In the genomic region with DNA sequence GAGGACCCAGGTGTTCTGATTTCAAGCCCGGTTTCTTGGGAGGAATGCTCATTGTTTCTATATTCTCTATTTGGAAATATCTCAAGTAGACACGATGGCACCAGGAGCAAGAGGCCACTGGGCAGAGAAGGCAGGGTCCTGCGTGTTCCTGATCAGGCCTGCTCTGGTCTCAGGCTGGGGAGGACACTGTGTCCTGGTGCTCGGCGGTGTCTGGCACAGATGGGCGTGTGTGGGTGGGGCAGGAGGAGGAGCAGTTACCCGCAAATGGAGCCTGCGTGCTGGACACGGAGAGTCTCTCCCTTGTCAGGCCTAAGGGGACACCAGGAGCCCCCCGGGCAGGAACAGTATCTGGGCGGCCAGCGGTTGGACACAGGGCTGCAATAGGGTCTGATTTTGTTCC, we compare ENCODE assay signal across 23 cellular contexts. TPM values are rescaled to one million over a fixed set of nuclear protein-coding genes. Genes with fewer than 3 reads are reported as not detected.
DNase-seq lines count a peak whose midpoint lies in the region; ATAC-seq, FAIRE-seq and TF ChIP-seq lines count a peak whose summit lies in the region.
"Had no signal": no experiment of that assay in that cellular context is flagged by ENCODE, and none has a peak within 500 bp of the region (broad histone marks: within the 10 kb centered on the region; RNA-seq: fewer than 3 reads in every experiment).

No MANE protein-coding gene starts in this region.

- no peak overlapping the region for H3K27ac Mint-ChIP-seq in activated T-helper 2 cell treated with anti-CD3 and anti-CD28 coated beads, Interferon-gamma antibody, Interleukin-2, Interleukin-4, amounts not matched to agents 10 μg/mL and 5 μg/mL and 100 μg/mL, durations not matched to agents 14 hours and 24 hours and 36 hours
- H3K27ac Mint-ChIP-seq: GM23338 had no signal

- H2BK15ac ChIP-seq in H1 (ENCODE audit: low read length), result no peak overlapping the region

- H2BK20ac ChIP-seq in H1 (ENCODE audit: low read length), result no peak overlapping the region

- no peaks in the 10 kb centered on the region for H3K27me3 Mint-ChIP-seq in activated T-helper 2 cell treated with anti-CD3 and anti-CD28 coated beads, Interferon-gamma antibody, Interleukin-2, Interleukin-4, amounts not matched to agents 10 μg/mL and 5 μg/mL and 100 μg/mL, durations not matched to agents 14 hours and 24 hours and 36 hours (ENCODE audit: low read depth)

- H3K9me3 Mint-ChIP-seq in activated T-helper 2 cell treated with anti-CD3 and anti-CD28 coated beads, Interferon-gamma antibody, Interleukin-2, Interleukin-4, amounts not matched to agents 10 μg/mL and 5 μg/mL and 100 μg/mL, durations not matched to agents 14 hours and 24 hours and 36 hours, result no peaks in the 10 kb centered on the region
- H3K9me3 Mint-ChIP-seq: GM23338 had no signal

- no peak overlapping the region for H4K5ac ChIP-seq in H1 (ENCODE audit: insufficient read length, low read depth, low read length)

- no peak overlapping the region for H2BK120ac ChIP-seq in H1 (replicated peaks; ENCODE audit: low read depth, low read length)

- no peak overlapping the region for H3K4me3 Mint-ChIP-seq in activated T-helper 2 cell treated with anti-CD3 and anti-CD28 coated beads, Interferon-gamma antibody, Interleukin-2, Interleukin-4, amounts not matched to agents 10 μg/mL and 5 μg/mL and 100 μg/mL, durations not matched to agents 14 hours and 24 hours and 36 hours (ENCODE audit: low read depth)
- H3K4me3 Mint-ChIP-seq: CD14-positive monocyte, GM23338 had no signal

- CTCF ChIA-PET in H1 (lab: Charles Lee; ENCODE audit: partially characterized antibody), result interaction anchor here (0.9 to 1.3 kb wide), 3 partner anchors 28 to 88 kb away, joined by 3 to 6 read pairs (median 3); no protein-coding TSS in a partner anchor

- H3K27ac ChIP-seq in H1 (ENCODE audit: low read depth, low read length), result no peak overlapping the region
- peak overlapping the region; percentile 89 for H3K27ac ChIP-seq in right cardiac atrium (ENCODE audit: low read length)
- peak overlapping the region; percentile 95 for H3K27ac ChIP-seq in psoas muscle
- H3K27ac ChIP-seq: A549, HL-60 had no signal

- H3K9me3 ChIP-seq in H1 (ENCODE audit: insufficient read depth in 2 of 2, low read depth in 1 of 2, low read length in 1 of 2), result no peaks in the 10 kb centered on the region
- H3K9me3 ChIP-seq in right cardiac atrium (ENCODE audit: control insufficient read depth, low read length), result no peaks in the 10 kb centered on the region
- H3K9me3 ChIP-seq in psoas muscle, result no peaks in the 10 kb centered on the region
- H3K9me3 ChIP-seq: A549, Caco-2 had no signal

- intact Hi-C loops in right cardiac atrium (cut with DNase I) (no loop called here), psoas muscle (cut with DNase I) (loop anchor here in 1 of 2 donors (2.0 kb wide), 1 partner anchor 15 kb away; no protein-coding TSS in a partner anchor)
- intact Hi-C loops in activated T-helper 2 cell treated with anti-CD3 and anti-CD28 coated beads, Interferon-gamma antibody, Interleukin-2, Interleukin-4, amounts not matched to agents 10 μg/mL and 5 μg/mL and 100 μg/mL, durations not matched to agents 14 hours and 24 hours and 36 hours (cut with micrococcal nuclease), result no loop called here

- TF ChIP-seq POLR2A in H1 (IDR thresholded peaks at IDR 0.05; ENCODE audit: control extremely low read depth in 1 of 2, low read depth in 2 of 2, low read length in 2 of 2), result no peak

- no peak overlapping the region for H3K9ac ChIP-seq in H1 (replicated peaks in 1 of 4; ENCODE audit: extremely low read depth in 1 of 4, low read depth in 3 of 4, low read length in 3 of 4)

- H3K4me1 Mint-ChIP-seq in activated T-helper 2 cell treated with anti-CD3 and anti-CD28 coated beads, Interferon-gamma antibody, Interleukin-2, Interleukin-4, amounts not matched to agents 10 μg/mL and 5 μg/mL and 100 μg/mL, durations not matched to agents 14 hours and 24 hours and 36 hours (ENCODE audit: low read depth), result peaks cover 3% of the 10 kb centered on the region
- H3K4me1 Mint-ChIP-seq: CD14-positive monocyte had no signal

- H3K4me1 ChIP-seq in H1 (replicated peaks in 1 of 4; ENCODE audit: control insufficient read depth in 3 of 4, insufficient read depth in 4 of 4, low read length in 3 of 4), result peaks cover 0 to 11% (median 6%) of the 10 kb centered on the region in 4 experiments; a peak in 4 of 7 replicates
- H3K4me1 ChIP-seq in right cardiac atrium (ENCODE audit: control insufficient read depth, insufficient read depth, low read length), result peaks cover 4% of the 10 kb centered on the region
- peaks cover 44% of the 10 kb centered on the region for H3K4me1 ChIP-seq in psoas muscle
- H3K4me1 ChIP-seq: Caco-2 had no signal

- H3K23ac ChIP-seq in H1 (ENCODE audit: insufficient read length), result no peak overlapping the region

- no peak overlapping the region for H2BK12ac ChIP-seq in H1 (ENCODE audit: low read depth, low read length)

- no peaks in the 10 kb centered on the region for H3K36me3 ChIP-seq in H1 (ENCODE audit: control insufficient read depth in 2 of 4, insufficient read depth in 4 of 4, low read length in 3 of 4)
- no peaks in the 10 kb centered on the region for H3K36me3 ChIP-seq in psoas muscle (ENCODE audit: insufficient read depth in 1 of 2, low read depth in 1 of 2)

- H3K4me3 ChIP-seq in H1 (ENCODE audit: extremely low read depth in 1 of 4, insufficient read depth in 2 of 4, low read depth in 3 of 4, low read length in 4 of 4) (no peak overlapping the region), right cardiac atrium (ENCODE audit: low read length) (no peak overlapping the region), psoas muscle (peak overlapping the region; percentile 56)
- H3K4me3 ChIP-seq: A549, GM12878, GM23338 had no signal

- H3K79me1 ChIP-seq in H1 (ENCODE audit: low read depth, low read length), result no peaks in the 10 kb centered on the region; the same call in 1 of the 2 replicates

- FAIRE-seq in H1 (lab: Jason Lieb, UNC) (no peak), frontal cortex (lab: Jason Lieb, UNC) (no peak)
- FAIRE-seq: A549, GM12878, GM19239 had no signal

- TF ChIP-seq RAD21 in H1 (IDR thresholded peaks at IDR 0.05 in 1 of 2, conservative IDR thresholded peaks at IDR 0.05 in 1 of 2; ENCODE audit: low read depth in 2 of 2, low read length in 2 of 2), result no peak

- no peak overlapping the region for H2AFZ ChIP-seq in H1 (ENCODE audit: low read length)
- H2AFZ ChIP-seq: GM23338 had no signal

- H4K20me1 ChIP-seq in H1 (replicated peaks in 1 of 2; ENCODE audit: control insufficient read depth in 1 of 2, insufficient read depth in 2 of 2, low read length in 2 of 2), result no peaks in the 10 kb centered on the region

- no peak overlapping the region for H2AK5ac ChIP-seq in H1 (ENCODE audit: low read depth, low read length)

- H3K56ac ChIP-seq in H1 (replicated peaks; ENCODE audit: insufficient read length, low read depth, low read length), result no peak overlapping the region

- H4K91ac ChIP-seq in H1 (replicated peaks; ENCODE audit: insufficient read length, low read length), result no peak overlapping the region

- WGBS in H1 (ENCODE audit: extremely low coverage in 1 of 2, insufficient coverage in 1 of 2, insufficient read length in 1 of 2, insufficient replicate concordance in 2 of 2, low coverage in 1 of 2, low lambda C conversion rate in 2 of 2, missing lambda C conversion rate in 1 of 2), 2 experiments, result 81% methylated on average over 12 of the region's 12 CpGs; no CpG with 5 or more reads in 1 of the 2 experiments
- WGBS in right cardiac atrium, result 62% methylated on average over 12 of the region's 12 CpGs
- 36 to 48% (median 40%) methylated on average over 12 of the region's 12 CpGs for WGBS in psoas muscle, 3 donors

- H3K18ac ChIP-seq in H1 (ENCODE audit: extremely low read depth, low read length), result no peak overlapping the region

- TF ChIP-seq CTCF in H1 (IDR thresholded peaks at IDR 0.05; ENCODE audit: control extremely low read depth in 1 of 3, insufficient read depth in 1 of 3, low read depth in 1 of 3, low read length in 3 of 3), result no peak
- TF ChIP-seq CTCF in psoas muscle (IDR thresholded peaks at IDR 0.05), result no peak

- no peak overlapping the region for H3K14ac ChIP-seq in H1 (ENCODE audit: insufficient read length)

- no peaks in the 10 kb centered on the region for H3K36me3 Mint-ChIP-seq in activated T-helper 2 cell treated with anti-CD3 and anti-CD28 coated beads, Interferon-gamma antibody, Interleukin-2, Interleukin-4, amounts not matched to agents 10 μg/mL and 5 μg/mL and 100 μg/mL, durations not matched to agents 14 hours and 24 hours and 36 hours (ENCODE audit: low read depth)
- H3K36me3 Mint-ChIP-seq: CD14-positive monocyte had no signal

- H2BK5ac ChIP-seq in H1 (ENCODE audit: low read depth, low read length), result no peak overlapping the region

- H3K4me2 ChIP-seq in H1 (ENCODE audit: insufficient read depth in 1 of 2, low read depth in 2 of 2, low read length in 2 of 2), result no peak overlapping the region
- H3K4me2 ChIP-seq: A549, GM23338 had no signal

- DNase-seq in NCI-H2227 treated with DMSO at 0.1 percent for 48 hours (lab: John Stamatoyannopoulos, UW) (peak; percentile 21), H1 (ENCODE audit: low read depth in 1 of 2, low spot score in 2 of 2) (no peak), right cardiac atrium (peak; percentile 56 to 82 (median 81)), psoas muscle (peak; percentile 69 to 89), retina (no peak), frontal cortex (ENCODE audit: low spot score in 2 of 2) (no peak), MV-4-11 (lab: John Stamatoyannopoulos, UW) (no peak)
- DNase-seq in activated T-helper 2 cell treated with anti-CD3 and anti-CD28 coated beads, Interferon-gamma antibody, Interleukin-2, Interleukin-4, amounts not matched to agents 10 μg/mL and 5 μg/mL and 100 μg/mL, durations not matched to agents 14 hours and 24 hours and 36 hours (ENCODE audit: low spot score), result no peak
- DNase-seq: Caco-2, KG1, NCI-H1105 treated with DMSO at 0.1 percent for 48 hours, NCI-H1930, NCI-H2171 treated with DMSO at 0.1 percent for 48 hours, NCI-H510A treated with DMSO at 0.1 percent for 48 hours, SHP77 had no signal

- peak; percentile 80 to 85 for ATAC-seq in right cardiac atrium
- ATAC-seq in psoas muscle, result peak; percentile 73 to 84 (median 80)
- ATAC-seq: A549, GM12878, GM23338, Panc1 had no signal

- no peaks in the 10 kb centered on the region for H3K79me2 ChIP-seq in H1 (ENCODE audit: control insufficient read depth in 1 of 2, insufficient read depth in 2 of 2, low read length in 2 of 2)

- H4K8ac ChIP-seq in H1 (ENCODE audit: extremely low read depth, insufficient read depth, low read length), result peak overlapping the region; percentile 11

- POLR2A ChIA-PET in H1 (lab: Charles Lee; ENCODE audit: partially characterized antibody), result no interaction called here

- H3K4ac ChIP-seq in H1 (replicated peaks; ENCODE audit: insufficient read length, low read depth, low read length), result no peak overlapping the region

- no peaks in the 10 kb centered on the region for H3K27me3 ChIP-seq in H1 (replicated peaks in 1 of 4; ENCODE audit: control insufficient read depth in 3 of 4, extremely low read depth in 1 of 4, insufficient read depth in 3 of 4, low read length in 3 of 4)
- H3K27me3 ChIP-seq in right cardiac atrium (ENCODE audit: control insufficient read depth, insufficient read depth), result no peaks in the 10 kb centered on the region
- no peaks in the 10 kb centered on the region for H3K27me3 ChIP-seq in psoas muscle (ENCODE audit: insufficient read depth in 3 of 3, low read length in 2 of 3)

- TF ChIP-seq EP300 in H1 (IDR thresholded peaks at IDR 0.05; ENCODE audit: borderline replicate concordance in 1 of 2, low read depth in 2 of 2, low read length in 2 of 2), result no peak

- H3K23me2 ChIP-seq in H1 (ENCODE audit: low read depth, low read length), result no peaks in the 10 kb centered on the region

RNA-seq across cellular contexts. Expression of a gene that starts 25.9 kb away (rescaled TPM):
- total RNA-seq in H1 (2021; fragmentation: NEBNext Ultra II Directional; extraction: Animal tissue kit (Norgen Biotek cat#: 25700)), result 0.04 TPM in 1 of 2 replicates, not detected in the other
- 0.02 and 0.14 TPM in 2 replicates for polyA plus RNA-seq in H1 (2011; rRNA removed)
- polyA plus RNA-seq in H1 (2011; cell fraction: cytosol; rRNA removed), result 0.14 TPM
- polyA plus RNA-seq in H1 (2011; cell fraction: nucleus; rRNA removed), result 0.27 TPM
- 0.08 to 0.29 TPM (median 0.18 TPM) in 4 replicates for polyA plus RNA-seq in H1 (2012, experiment 1 of 2)
- 0.04 TPM for polyA plus RNA-seq in H1 (2012, experiment 2 of 2)
- polyA plus RNA-seq in H1 (2013, experiment 1 of 2), result 0.02 TPM
- polyA plus RNA-seq in H1 (2013, experiment 2 of 2), result 0.02 TPM
- 0.13 and 0.24 TPM in 2 replicates for polyA minus RNA-seq in H1 (2011; rRNA and poly(A)+ RNA removed)
- polyA minus RNA-seq in H1 (2011; cell fraction: cytosol; rRNA and poly(A)+ RNA removed), result not detected
- polyA minus RNA-seq in H1 (2011; cell fraction: nucleus; rRNA and poly(A)+ RNA removed), result not detected
- total RNA-seq in right cardiac atrium, result 10 to 100 TPM in 1 of 4 donors, 1 to 10 TPM in 3; 4.1 to 11.7 (median 7.0) TPM
- 5.3 TPM for polyA plus RNA-seq in right cardiac atrium
- 1 to 10 TPM in 2 of 4 donors, under 1 TPM in 2; 0.19 to 4.1 (median 0.99) TPM for total RNA-seq in psoas muscle
- polyA plus RNA-seq in psoas muscle, result 1 to 10 TPM in 1 of 3 donors, under 1 TPM in 2; 0.46 to 1.6 (median 0.77) TPM
- total RNA-seq in activated T-helper 2 cell treated with anti-CD3 and anti-CD28 coated beads, Interferon-gamma antibody, Interleukin-2, Interleukin-4, amounts not matched to agents 10 μg/mL and 5 μg/mL and 100 μg/mL, durations not matched to agents 14 hours and 24 hours and 36 hours, result 0.34 and 0.62 TPM in 2 replicates
- total RNA-seq in frontal cortex, result 17.9 TPM
- total RNA-seq: GM12878, MCF 10A had no signal
- polyA plus RNA-seq: CD14-positive monocyte had no signal

RNA-seq across cellular contexts. Expression of a gene that starts 51.9 kb away (rescaled TPM):
- 3.3 and 3.9 TPM in 2 replicates for total RNA-seq in H1 (2021; fragmentation: NEBNext Ultra II Directional; extraction: Animal tissue kit (Norgen Biotek cat#: 25700))
- 5.9 and 8.6 TPM in 2 replicates for polyA plus RNA-seq in H1 (2011; rRNA removed)
- polyA plus RNA-seq in H1 (2011; cell fraction: cytosol; rRNA removed), result 5.3 TPM
- polyA plus RNA-seq in H1 (2011; cell fraction: nucleus; rRNA removed), result 4.9 TPM
- polyA plus RNA-seq in H1 (2012, experiment 1 of 2), result 1.2 to 5.2 TPM (median 3.9 TPM) in 4 replicates
- 4.1 TPM for polyA plus RNA-seq in H1 (2012, experiment 2 of 2)
- polyA plus RNA-seq in H1 (2013, experiment 1 of 2), result 3.9 TPM
- polyA plus RNA-seq in H1 (2013, experiment 2 of 2), result 3.5 TPM
- polyA minus RNA-seq in H1 (2011; rRNA and poly(A)+ RNA removed), result 1.4 TPM in 2 replicates
- polyA minus RNA-seq in H1 (2011; cell fraction: cytosol; rRNA and poly(A)+ RNA removed), result 3.2 TPM
- polyA minus RNA-seq in H1 (2011; cell fraction: nucleus; rRNA and poly(A)+ RNA removed), result 3.4 TPM
- 100 to 1,000 TPM; 110 to 191 (median 168) TPM for total RNA-seq in right cardiac atrium
- 110 TPM for polyA plus RNA-seq in right cardiac atrium
- under 1 TPM in 2 of 4 donors, not detected in 2; 0.16 to 0.30 TPM for total RNA-seq in psoas muscle
- under 1 TPM; 0.47 to 0.73 (median 0.69) TPM for polyA plus RNA-seq in psoas muscle
- total RNA-seq in activated T-helper 2 cell treated with anti-CD3 and anti-CD28 coated beads, Interferon-gamma antibody, Interleukin-2, Interleukin-4, amounts not matched to agents 10 μg/mL and 5 μg/mL and 100 μg/mL, durations not matched to agents 14 hours and 24 hours and 36 hours, result not detected in 2 replicates
- 1.6 TPM for total RNA-seq in frontal cortex
- total RNA-seq: GM12878, MCF 10A had no signal
- polyA plus RNA-seq: CD14-positive monocyte, GM12878 had no signal

Comparison
In these comparisons a context has a peak if more than half of its experiments do, and no peak if none do; other contexts are left out.
1. DNase-seq: peak in NCI-H2227 treated with DMSO at 0.1 percent for 48 hours (single experiment), right cardiac atrium (3 of 3) and psoas muscle (2 of 2); none in H1 (0 of 2), activated T-helper 2 cell treated with anti-CD3 and anti-CD28 coated beads, Interferon-gamma antibody, Interleukin-2, Interleukin-4, amounts not matched to agents 10 μg/mL and 5 μg/mL and 100 μg/mL, durations not matched to agents 14 hours and 24 hours and 36 hours (single experiment), retina (single experiment), frontal cortex (0 of 2) and MV-4-11 (single experiment).
2. RNA of a gene that starts 51.9 kb away (total RNA-seq): 110 to 191 TPM in right cardiac atrium; 3.3 to 3.9 TPM in H1, 1.6 TPM in frontal cortex (single experiment), 0.16 to 0.30 TPM in psoas muscle and not detected in activated T-helper 2 cell treated with anti-CD3 and anti-CD28 coated beads, Interferon-gamma antibody, Interleukin-2, Interleukin-4, amounts not matched to agents 10 μg/mL and 5 μg/mL and 100 μg/mL, durations not matched to agents 14 hours and 24 hours and 36 hours; every median in the first group is over 10 times any median in the second.